In genomic region chr16:78494674-78495073, GRCh38 we compare ENCODE assay signal across 24 cellular contexts.
"Had no signal": no experiment of that assay in that cellular context is flagged by ENCODE, and none has a peak within 500 bp of the region (broad histone marks: within the 10 kb centered on the region; RNA-seq: fewer than 3 reads in every experiment).

No MANE protein-coding gene starts in this region.

- ATAC-seq: activated CD4-positive, alpha-beta T cell treated with anti-CD3 and anti-CD28 coated beads for 36 hours; activated T-cell treated with anti-CD3 and anti-CD28 coated beads, Interleukin-2, amount 50 U/mL, for 72 hours; Right ventricle myocardium inferior; SK-N-SH treated with all-trans-retinoic acid at 6 μM for 48 hours; T-cell had no signal

- DNase-seq: activated CD4-positive, alpha-beta memory T cell treated with anti-CD3 and anti-CD28 coated beads, Interleukin-2, amount 10 ng/mL, durations not matched to agents 7 days and 5 days; activated CD4-positive, alpha-beta T cell treated with anti-CD3 and anti-CD28 coated beads for 36 hours; activated CD4-positive, alpha-beta T cell treated with anti-CD3 and anti-CD28 coated beads, Interleukin-2, amount 50 U/mL, for 1 hour; activated gamma-delta T cell treated with Interleukin-2 at 50 U/mL for 16 hours; activated naive CD4-positive, alpha-beta T cell treated with anti-CD3 and anti-CD28 coated beads, Interleukin-2, amount 10 ng/mL, durations not matched to agents 7 days and 5 days; activated naive CD8-positive, alpha-beta T cell treated with anti-CD3 and anti-CD28 coated beads for 36 hours; activated T-cell treated with anti-CD3 and anti-CD28 coated beads for 4 hours; activated T-cell treated with anti-CD3 and anti-CD28 coated beads, Interleukin-2, amount 50 U/mL, for 72 hours; anterior cingulate cortex; cerebellar nuclear complex; MM.1S; NCI-H1105; NCI-H1436; NCI-H1694 treated with DMSO at 0.1 percent for 48 hours; NCI-H2029 treated with DMSO at 0.1 percent for 48 hours; NCI-H345; NCI-H510A; NCI-H526 treated with DMSO at 0.1 percent for 48 hours; NCI-H82; RPMI8226; T-cell; WERI-Rb-1 had no signal
